Comparison of ENCODE assay signal across 8 cellular contexts in the genomic region with DNA sequence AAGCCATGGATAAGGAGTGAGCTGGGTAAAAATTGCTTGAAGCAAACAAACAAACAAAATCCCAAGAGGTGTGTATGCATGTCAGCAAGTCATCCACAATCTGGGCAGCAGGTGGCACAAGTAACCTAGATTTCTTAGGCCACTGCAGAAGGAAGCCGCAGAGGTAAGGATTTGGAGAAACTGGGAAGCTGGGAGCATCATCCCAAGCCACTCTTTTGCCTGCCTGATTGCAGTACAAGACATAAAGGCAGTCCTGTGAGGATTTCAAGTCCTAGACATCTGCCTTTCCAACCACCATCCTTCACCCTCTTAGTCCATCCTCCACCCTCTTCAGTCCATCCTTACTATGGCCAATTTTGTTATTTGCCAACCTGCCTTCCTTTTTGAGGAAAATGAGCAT.
DNase-seq lines count a peak whose midpoint lies in the region; ATAC-seq and TF ChIP-seq lines count a peak whose summit lies in the region.

No MANE protein-coding gene starts in this region.

- no peaks in the 10 kb centered on the region for H3K27me3 Mint-ChIP-seq in CD4-positive, CD25-positive, alpha-beta regulatory T cell

- H3K36me3 Mint-ChIP-seq in CD4-positive, CD25-positive, alpha-beta regulatory T cell: no peaks in the 10 kb centered on the region

- no peaks in the 10 kb centered on the region for H3K79me2 ChIP-seq in hepatocyte

- H3K36me3 ChIP-seq in CD4-positive, CD25-positive, alpha-beta regulatory T cell (ENCODE audit: control insufficient read depth, insufficient read depth, low read length): no peaks in the 10 kb centered on the region
- H3K36me3 ChIP-seq in H7 (replicated peaks; ENCODE audit: control insufficient read depth, insufficient read depth, low read length): no peaks in the 10 kb centered on the region
- no peaks in the 10 kb centered on the region for H3K36me3 ChIP-seq in ascending aorta
- H3K36me3 ChIP-seq in hepatocyte (replicated peaks; ENCODE audit: insufficient read depth, low read depth): no peaks in the 10 kb centered on the region
- H3K36me3 ChIP-seq in spleen: no peaks in the 10 kb centered on the region

- 0% methylated on average over 1 of the region's 1 CpG for WGBS in hepatocyte (ENCODE audit: low lambda C conversion rate, missing lambda C conversion rate)
- 33 to 58% (median 45%) methylated on average over 1 of the region's 1 CpG for WGBS in spleen, 5 donors

- no peak overlapping the region for H3K4me3 Mint-ChIP-seq in CD4-positive, CD25-positive, alpha-beta regulatory T cell

- no peak overlapping the region for H3K27ac Mint-ChIP-seq in CD4-positive, CD25-positive, alpha-beta regulatory T cell

- H3K27me3 ChIP-seq in CD4-positive, CD25-positive, alpha-beta regulatory T cell (ENCODE audit: control insufficient read depth, insufficient read depth, low read length): peaks cover 2% of the 10 kb centered on the region
- H3K27me3 ChIP-seq in H7 (ENCODE audit: control insufficient read depth, insufficient read depth, low read length): no peaks in the 10 kb centered on the region
- H3K27me3 ChIP-seq in ascending aorta: no peaks in the 10 kb centered on the region
- peaks cover 6% of the 10 kb centered on the region for H3K27me3 ChIP-seq in hepatocyte
- H3K27me3 ChIP-seq in spleen (replicated peaks in 1 of 7): peaks cover 0 to 8% (median 0%) of the 10 kb centered on the region in 7 donors

- H4K20me1 ChIP-seq in hepatocyte (ENCODE audit: insufficient read depth, poor library complexity, severe bottlenecking): no peaks in the 10 kb centered on the region

- no peaks in the 10 kb centered on the region for H3K9me2 ChIP-seq in hepatocyte (replicated peaks; ENCODE audit: insufficient read depth)

- no peak overlapping the region for H3K4me2 ChIP-seq in hepatocyte

- no peak for TF ChIP-seq POLR2A in spleen (IDR thresholded peaks at IDR 0.05)

- H3K4me1 ChIP-seq in CD4-positive, CD25-positive, alpha-beta regulatory T cell (ENCODE audit: control insufficient read depth, insufficient read depth, low read length, poor library complexity, severe bottlenecking): peaks cover 14% of the 10 kb centered on the region
- H3K4me1 ChIP-seq in ascending aorta: no peaks in the 10 kb centered on the region
- H3K4me1 ChIP-seq in hepatocyte (ENCODE audit: insufficient read depth): peaks cover 6% of the 10 kb centered on the region
- peaks cover 0 to 26% (median 14%) of the 10 kb centered on the region in 6 donors for H3K4me1 ChIP-seq in spleen

- peaks cover 6 to 28% (median 13%) of the 10 kb centered on the region in 4 donors for H3K4me1 Mint-ChIP-seq in CD4-positive, CD25-positive, alpha-beta regulatory T cell

- peak in 2 of 3 donors; percentile 14 to 43 for DNase-seq in CD4-positive, CD25-positive, alpha-beta regulatory T cell
- peak; percentile 63 for DNase-seq in H7
- peak; percentile 31 for DNase-seq in NCI-H446 treated with DMSO at 0.1 percent for 48 hours (lab: John Stamatoyannopoulos, UW)
- DNase-seq in ascending aorta (ENCODE audit: low spot score in 2 of 2): peak in 1 of 2 donors; percentile 72
- peak; percentile 79 for DNase-seq in hepatocyte (ENCODE audit: low spot score)
- no peak for DNase-seq in spleen

- H3K27ac ChIP-seq in CD4-positive, CD25-positive, alpha-beta regulatory T cell (ENCODE audit: insufficient read depth, low read length, poor library complexity, severe bottlenecking): no peak overlapping the region
- H3K27ac ChIP-seq in ascending aorta (no peak overlapping the region), hepatocyte (no peak overlapping the region), spleen (no peak overlapping the region)

- intact Hi-C loops in ascending aorta (cut with DNase I): loop anchor here (1.0 to 10.0 kb wide), 3 partner anchors 124 to 254 kb away; partner anchors contain the start of gene BTBD10
- intact Hi-C loops in spleen (cut with DNase I; ENCODE audit: low total_unique reads): loop anchor here (5.0 kb wide), 1 partner anchor 127 kb away; no protein-coding TSS in a partner anchor

- TF ChIP-seq CTCF in ascending aorta (IDR thresholded peaks at IDR 0.05): peak; percentile 49 to 67 (median 55)
- peak; percentile 76 for TF ChIP-seq CTCF in hepatocyte (IDR thresholded peaks at IDR 0.05; ENCODE audit: poor library complexity)
- peak in 9 of 11 experiments; percentile 23 to 60 (median 49) for TF ChIP-seq CTCF in spleen (IDR thresholded peaks at IDR 0.05 in 8 of 11, conservative IDR thresholded peaks at IDR 0.05 in 3 of 11)

- H3K4me3 ChIP-seq in CD4-positive, CD25-positive, alpha-beta regulatory T cell (ENCODE audit: low read depth, low read length): no peak overlapping the region
- H3K4me3 ChIP-seq in H7 (ENCODE audit: insufficient read depth, low read depth, low read length) (no peak overlapping the region), ascending aorta (no peak overlapping the region), hepatocyte (no peak overlapping the region), spleen (no peak overlapping the region)

- no peak for ATAC-seq in CD4-positive, CD25-positive, alpha-beta regulatory T cell (ENCODE audit: low read depth in 2 of 2)
- no peak for ATAC-seq in HG03571 (IDR thresholded peaks at IDR 0.05; ENCODE audit: unreplicated experiment)
- ATAC-seq in GM18517 (IDR thresholded peaks at IDR 0.05; ENCODE audit: unreplicated experiment): no peak

- H2AFZ ChIP-seq in hepatocyte: no peak overlapping the region

- no peaks in the 10 kb centered on the region for H3K9me3 Mint-ChIP-seq in CD4-positive, CD25-positive, alpha-beta regulatory T cell

- H3K9me3 ChIP-seq in CD4-positive, CD25-positive, alpha-beta regulatory T cell (ENCODE audit: control insufficient read depth in 2 of 2, low read length in 2 of 2): no peaks in the 10 kb centered on the region
- no peaks in the 10 kb centered on the region for H3K9me3 ChIP-seq in ascending aorta
- H3K9me3 ChIP-seq in hepatocyte (ENCODE audit: low read depth): no peaks in the 10 kb centered on the region
- H3K9me3 ChIP-seq in spleen: no peaks in the 10 kb centered on the region
